Comparison of ENCODE assay signal across 1 cellular context in genomic region chr14:100419856-100420255, GRCh38.
TF ChIP-seq lines count a peak whose summit lies in the region.

No MANE protein-coding gene starts in this region.

TF ChIP-seq in H1, 55 proteins besides CTCF, POLR2A, EP300 and RAD21 (continued from another document):
- TF ChIP-seq TEAD4 (IDR thresholded peaks at IDR 0.05; ENCODE audit: low read depth, low read length): no peak
- no peak for TF ChIP-seq YY1 (IDR thresholded peaks at IDR 0.05; ENCODE audit: low read depth, low read length)
- no peak for TF ChIP-seq POLR2AphosphoS5 (IDR thresholded peaks at IDR 0.05; ENCODE audit: low read depth, low read length)
- TF ChIP-seq, protein P1, sequence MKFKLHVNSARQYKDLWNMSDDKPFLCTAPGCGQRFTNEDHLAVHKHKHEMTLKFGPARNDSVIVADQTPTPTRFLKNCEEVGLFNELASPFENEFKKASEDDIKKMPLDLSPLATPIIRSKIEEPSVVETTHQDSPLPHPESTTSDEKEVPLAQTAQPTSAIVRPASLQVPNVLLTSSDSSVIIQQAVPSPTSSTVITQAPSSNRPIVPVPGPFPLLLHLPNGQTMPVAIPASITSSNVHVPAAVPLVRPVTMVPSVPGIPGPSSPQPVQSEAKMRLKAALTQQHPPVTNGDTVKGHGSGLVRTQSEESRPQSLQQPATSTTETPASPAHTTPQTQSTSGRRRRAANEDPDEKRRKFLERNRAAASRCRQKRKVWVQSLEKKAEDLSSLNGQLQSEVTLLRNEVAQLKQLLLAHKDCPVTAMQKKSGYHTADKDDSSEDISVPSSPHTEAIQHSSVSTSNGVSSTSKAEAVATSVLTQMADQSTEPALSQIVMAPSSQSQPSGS (IDR thresholded peaks at IDR 0.05; ENCODE audit: low read length): no peak
- no peak for TF ChIP-seq TBP (IDR thresholded peaks at IDR 0.05; ENCODE audit: low read depth, low read length)
- TF ChIP-seq TAF7 (optimal IDR thresholded peaks at IDR 0.05; ENCODE audit: borderline replicate concordance, low read depth, low read length): no peak
- TF ChIP-seq RXRA (IDR thresholded peaks at IDR 0.05; ENCODE audit: insufficient read depth, low read depth, low read length): no peak
- TF ChIP-seq PHF8 (conservative IDR thresholded peaks at IDR 0.05; ENCODE audit: low read depth, low read length): no peak
- TF ChIP-seq TAF1 (IDR thresholded peaks at IDR 0.05; ENCODE audit: low read depth, low read length): no peak
- TF ChIP-seq KDM1A (IDR thresholded peaks at IDR 0.05; ENCODE audit: borderline replicate concordance, low read length): no peak
- TF ChIP-seq CREB1 (IDR thresholded peaks at IDR 0.05): no peak
- no peak for TF ChIP-seq CTBP2 (IDR thresholded peaks at IDR 0.05; ENCODE audit: borderline replicate concordance, insufficient read depth, insufficient read length, low read length)
- TF ChIP-seq GTF2F1 (IDR thresholded peaks at IDR 0.05; ENCODE audit: borderline replicate concordance, low read depth, low read length): no peak
